1 cellular context compared by ENCODE assay signal in the genomic region with DNA sequence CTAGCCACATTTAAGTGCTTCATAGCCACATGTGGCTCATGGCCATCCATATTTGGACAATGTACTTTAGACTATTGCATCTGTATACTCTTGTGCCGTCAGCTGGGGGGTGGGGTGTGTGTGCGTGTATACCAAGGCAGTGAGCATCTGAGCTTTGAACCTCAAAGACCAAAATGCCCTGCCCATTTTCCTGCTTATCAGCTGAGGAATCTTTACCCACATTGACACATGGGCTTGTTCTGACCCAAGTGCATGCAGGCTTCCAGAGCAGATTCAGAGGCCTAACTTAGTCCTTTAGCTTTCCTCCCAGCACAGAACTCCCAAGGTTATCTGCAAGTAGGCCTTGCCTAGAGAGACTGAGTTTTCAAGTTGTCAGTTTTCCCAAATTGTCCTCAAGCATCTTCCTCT.
TF ChIP-seq lines count a peak whose summit lies in the region.

No MANE protein-coding gene starts in this region.

TF ChIP-seq in IMR-90, 13 proteins besides CTCF, POLR2A, EP300 and RAD21:
- no peak for TF ChIP-seq CEBPB (IDR thresholded peaks at IDR 0.05; ENCODE audit: low read depth, low read length)
- no peak for TF ChIP-seq RCOR1 (IDR thresholded peaks at IDR 0.05; ENCODE audit: insufficient replicate concordance, low read length)
- no peak for TF ChIP-seq CHD1 (IDR thresholded peaks at IDR 0.05; ENCODE audit: low read depth, low read length)
- TF ChIP-seq FOS (IDR thresholded peaks at IDR 0.05; ENCODE audit: low read depth, low read length): no peak
- TF ChIP-seq MXI1 (IDR thresholded peaks at IDR 0.05; ENCODE audit: borderline replicate concordance, low read depth, low read length): no peak
- no peak for TF ChIP-seq USF2 (IDR thresholded peaks at IDR 0.05; ENCODE audit: low read depth, low read length)
- no peak for TF ChIP-seq BHLHE40 (IDR thresholded peaks at IDR 0.05; ENCODE audit: low read depth, low read length)
- no peak for TF ChIP-seq MAFK (IDR thresholded peaks at IDR 0.05; ENCODE audit: low read depth, low read length)
- no peak for TF ChIP-seq MAZ (IDR thresholded peaks at IDR 0.05; ENCODE audit: borderline replicate concordance, low read depth, low read length)
- no peak for TF ChIP-seq NFE2L2 (IDR thresholded peaks at IDR 0.05; ENCODE audit: low read depth, low read length)
- TF ChIP-seq SMC3 (IDR thresholded peaks at IDR 0.05; ENCODE audit: low read depth, low read length): no peak
- no peak for TF ChIP-seq ELK1 (IDR thresholded peaks at IDR 0.05; ENCODE audit: borderline replicate concordance, low read depth, low read length)
- TF ChIP-seq RFX5 (IDR thresholded peaks at IDR 0.05; ENCODE audit: low read depth, low read length): no peak
